In genomic region chr1:65844990-65845757, GRCh38 we compare ENCODE assay signal across 22 cellular contexts. TPM values are rescaled to one million over a fixed set of nuclear protein-coding genes. Genes with fewer than 3 reads are reported as not detected.
DNase-seq lines count a peak whose midpoint lies in the region; ATAC-seq and TF ChIP-seq lines count a peak whose summit lies in the region.
"Had no signal": no experiment of that assay in that cellular context is flagged by ENCODE, and none has a peak within 500 bp of the region (broad histone marks: within the 10 kb centered on the region; RNA-seq: fewer than 3 reads in every experiment).

No MANE protein-coding gene starts in this region.

- intact Hi-C loops in left lung (cut with DNase I), result no loop called here
- intact Hi-C loops in upper lobe of right lung (cut with DNase I), result no loop called here

- ATAC-seq in left lung, result peak; percentile 68
- ATAC-seq in upper lobe of right lung, result peak; percentile 56
- ATAC-seq in HG03439 (IDR thresholded peaks at IDR 0.05; ENCODE audit: unreplicated experiment), result no peak
- ATAC-seq: GM12878, GM23338, Panc1, SK-N-SH treated with all-trans-retinoic acid at 6 μM for 48 hours, T-helper 17 cell had no signal

- H3K4me3 Mint-ChIP-seq in T-helper 2 cell treated with Interferon-gamma antibody and Interleukin-4, amounts not matched to agents 5 μg/mL and 100 μg/mL, for 36 hours, result no peak overlapping the region
- H3K4me3 Mint-ChIP-seq: B cell, GM23338, HFFc6, T-helper 17 cell had no signal

- peaks cover 4% of the 10 kb centered on the region for H3K9me3 Mint-ChIP-seq in T-helper 2 cell treated with Interferon-gamma antibody and Interleukin-4, amounts not matched to agents 5 μg/mL and 100 μg/mL, for 36 hours
- H3K9me3 Mint-ChIP-seq: GM23338 had no signal

- in situ Hi-C loops in G401 (cut with HindIII; ENCODE audit: low sequenced_read_pairs), result no loop called here

- no peaks in the 10 kb centered on the region for H3K27me3 ChIP-seq in left lung
- no peaks in the 10 kb centered on the region for H3K27me3 ChIP-seq in upper lobe of right lung

- H3K27ac Mint-ChIP-seq in T-helper 2 cell treated with Interferon-gamma antibody and Interleukin-4, amounts not matched to agents 5 μg/mL and 100 μg/mL, for 36 hours, result no peak overlapping the region
- H3K27ac Mint-ChIP-seq: B cell, GM23338, HFFc6, T-helper 17 cell had no signal

- H3K27me3 Mint-ChIP-seq in T-helper 2 cell treated with Interferon-gamma antibody and Interleukin-4, amounts not matched to agents 5 μg/mL and 100 μg/mL, for 36 hours (ENCODE audit: low read depth), result peaks cover 23% of the 10 kb centered on the region
- H3K27me3 Mint-ChIP-seq: B cell had no signal

- DNase-seq in NCI-H1694 (lab: John Stamatoyannopoulos, UW), result peak; percentile 70
- DNase-seq in NCI-H524 treated with DMSO at 0.1 percent for 48 hours (lab: John Stamatoyannopoulos, UW), result peak; percentile 44
- DNase-seq in left lung, result no peak
- no peak for DNase-seq in upper lobe of right lung
- no peak for DNase-seq in G401 (ENCODE audit: low spot score)
- no peak for DNase-seq in T-helper 2 cell treated with Interferon-gamma antibody and Interleukin-4, amounts not matched to agents 5 μg/mL and 100 μg/mL, for 36 hours (ENCODE audit: low spot score)
- DNase-seq: HFFc6, NCI-H1048, NCI-H1417, NCI-H187, NCI-H2081 treated with DMSO at 0.1 percent for 48 hours, NCI-H526 treated with DMSO at 0.1 percent for 48 hours, T-helper 17 cell had no signal

- H3K36me3 ChIP-seq in left lung (no peaks in the 10 kb centered on the region), upper lobe of right lung (no peaks in the 10 kb centered on the region)
- H3K36me3 ChIP-seq: HAP-1 had no signal

- peaks cover 0 to 21% of the 10 kb centered on the region in 2 donors for H3K9me3 ChIP-seq in left lung
- H3K9me3 ChIP-seq in upper lobe of right lung, result no peaks in the 10 kb centered on the region
- H3K9me3 ChIP-seq: HAP-1 had no signal

- no peaks in the 10 kb centered on the region for H3K4me1 Mint-ChIP-seq in T-helper 2 cell treated with Interferon-gamma antibody and Interleukin-4, amounts not matched to agents 5 μg/mL and 100 μg/mL, for 36 hours (ENCODE audit: low read depth)
- H3K4me1 Mint-ChIP-seq: B cell, GM23338, T-helper 17 cell had no signal

- H3K4me3 ChIP-seq in left lung, result no peak overlapping the region
- H3K4me3 ChIP-seq in upper lobe of right lung, result no peak overlapping the region
- H3K4me3 ChIP-seq: GM12878, GM23338, HAP-1 had no signal

- no peak for TF ChIP-seq CTCF in left lung (IDR thresholded peaks at IDR 0.05)
- no peak for TF ChIP-seq CTCF in upper lobe of right lung (IDR thresholded peaks at IDR 0.05)

- no peaks in the 10 kb centered on the region for H3K4me1 ChIP-seq in left lung
- H3K4me1 ChIP-seq in upper lobe of right lung, result no peaks in the 10 kb centered on the region
- H3K4me1 ChIP-seq: HAP-1 had no signal

- no peaks in the 10 kb centered on the region for H3K36me3 Mint-ChIP-seq in T-helper 2 cell treated with Interferon-gamma antibody and Interleukin-4, amounts not matched to agents 5 μg/mL and 100 μg/mL, for 36 hours (ENCODE audit: low read depth)
- H3K36me3 Mint-ChIP-seq: CD14-positive monocyte had no signal

- H3K27ac ChIP-seq in left lung (no peak overlapping the region), upper lobe of right lung (no peak overlapping the region)
- H3K27ac ChIP-seq: HL-60 had no signal

RNA-seq across cellular contexts. Expression of gene PDE4B, which starts 52.5 kb away (rescaled TPM):
- total RNA-seq in left lung (10 to 100 TPM in 1 of 2 donors, 1 to 10 TPM in 1; 8.6 to 16.8 TPM), upper lobe of right lung (14.3 TPM)
- total RNA-seq in G401 (2014; rRNA removed; shearing (Covaris generic)), result not detected in 2 replicates

Comparison
In these comparisons a context has a peak if more than half of its experiments do, and no peak if none do; other contexts are left out.
1. DNase-seq: peak in NCI-H1694 (single experiment) and NCI-H524 treated with DMSO at 0.1 percent for 48 hours (single experiment); none in left lung (0 of 2), upper lobe of right lung (single experiment), G401 (single experiment) and T-helper 2 cell treated with Interferon-gamma antibody and Interleukin-4, amounts not matched to agents 5 μg/mL and 100 μg/mL, for 36 hours (single experiment).